Comparison of ENCODE assay signal across 22 cellular contexts in genomic region chr1:246160905-246161304, GRCh38.
A peak's percentile ranks its signal among the peaks of the same experiment; 100 is the strongest.
DNase-seq lines count a peak whose midpoint lies in the region; ATAC-seq and TF ChIP-seq lines count a peak whose summit lies in the region.
"Had no signal": no experiment of that assay in that cellular context is flagged by ENCODE, and none has a peak within 500 bp of the region (broad histone marks: within the 10 kb centered on the region; RNA-seq: fewer than 3 reads in every experiment).

No MANE protein-coding gene starts in this region.

- H3K27ac ChIP-seq in mesenchymal stem cell (ENCODE audit: low read length, poor library complexity, severe bottlenecking) (no peak overlapping the region), prostate gland (no peak overlapping the region), left ventricle myocardium inferior (replicated peaks) (no peak overlapping the region)
- H3K27ac ChIP-seq: heart left ventricle, left lung had no signal

- peak overlapping the region; percentile 47 for H4K91ac ChIP-seq in mesenchymal stem cell (ENCODE audit: low read length)

- H3K18ac ChIP-seq in mesenchymal stem cell (ENCODE audit: low read depth in 1 of 2, low read length in 2 of 2) = no peak overlapping the region

- intact Hi-C loops in prostate gland (cut with DNase I) = no loop called here
- intact Hi-C loops in left ventricle myocardium inferior (cut with micrococcal nuclease) = no loop called here

- no peak overlapping the region for H3K14ac ChIP-seq in mesenchymal stem cell (ENCODE audit: low read length in 2 of 2)

- TF ChIP-seq CTCF in prostate gland (IDR thresholded peaks at IDR 0.05) (no peak), left ventricle myocardium inferior (IDR thresholded peaks at IDR 0.05; ENCODE audit: borderline replicate concordance) (no peak)

- H2AFZ ChIP-seq in mesenchymal stem cell (ENCODE audit: low read depth, low read length) = no peak overlapping the region

- no peak overlapping the region for H3K4me3 ChIP-seq in mesenchymal stem cell (ENCODE audit: insufficient read depth in 1 of 2, low read depth in 1 of 2, low read length in 2 of 2)
- no peak overlapping the region for H3K4me3 ChIP-seq in prostate gland
- H3K4me3 ChIP-seq in left ventricle myocardium inferior = no peak overlapping the region
- H3K4me3 ChIP-seq: HAP-1, heart left ventricle, left lung had no signal

- H3K4me1 ChIP-seq in mesenchymal stem cell (ENCODE audit: control insufficient read depth, insufficient read depth, low read depth, low read length) = peaks cover 1% of the 10 kb centered on the region
- no peaks in the 10 kb centered on the region for H3K4me1 ChIP-seq in prostate gland (replicated peaks)
- peaks cover 14% of the 10 kb centered on the region for H3K4me1 ChIP-seq in left ventricle myocardium inferior
- H3K4me1 ChIP-seq: HAP-1 had no signal

- H2BK15ac ChIP-seq in mesenchymal stem cell (ENCODE audit: low read depth, poor library complexity, severe bottlenecking) = no peak overlapping the region

- no peak for ATAC-seq in HG03095 (IDR thresholded peaks at IDR 0.05; ENCODE audit: unreplicated experiment)
- ATAC-seq: left lung; natural killer cell treated with Interleukin-12 subunit alpha and Interleukin-12 subunit beta and Interleukin-15 and Interleukin-18, amount 100 ng/mL, for 72 hours; stimulated activated memory B cell treated with anti-CD40 and anti-IgM and Interleukin-4, amounts not matched to agents 10 μg/mL and 1 μg/mL and 100 μg/mL, for 72 hours; T-cell had no signal

- H3K4ac ChIP-seq in mesenchymal stem cell (ENCODE audit: low read depth in 1 of 2, low read length in 2 of 2) = no peak overlapping the region

- H4K8ac ChIP-seq in mesenchymal stem cell (ENCODE audit: low read length) = no peak overlapping the region

- DNase-seq in DMS79 treated with DMSO at 0.1 percent for 48 hours (lab: John Stamatoyannopoulos, UW) (peak; percentile 96), NCI-H187 (lab: John Stamatoyannopoulos, UW) (peak; percentile 32 to 74), NCI-H526 (lab: John Stamatoyannopoulos, UW) (peak; percentile 71 to 78), mesenchymal stem cell (no peak), prostate gland (ENCODE audit: low spot score) (no peak), left ventricle myocardium inferior (no peak)
- DNase-seq: activated CD4-positive, alpha-beta T cell treated with anti-CD3 and anti-CD28 coated beads, Interleukin-2, amount 10 ng/mL, durations not matched to agents 24 days and 14 days; activated CD8-positive, alpha-beta memory T cell treated with anti-CD3 and anti-CD28 coated beads, Interleukin-2, amount 50 U/mL, for 4 hours; CD4-positive, alpha-beta memory T cell; effector CD4-positive, alpha-beta T cell; heart left ventricle; Karpas-422; midbrain; NCI-H1048; SIG-M5; stimulated activated CD4-positive, alpha-beta T cell treated with anti-CD3 and anti-CD28 coated beads, Interleukin-1b, Interleukin-23, amount 100 ng/mL, for 48 hours; T-cell had no signal

- 98% methylated on average over 9 of the region's 10 CpGs for WGBS in mesenchymal stem cell
- 59% methylated on average over 10 of the region's 10 CpGs for WGBS in prostate gland

- no peak overlapping the region for H3K9ac ChIP-seq in mesenchymal stem cell (ENCODE audit: low read length)

- H3K27me3 ChIP-seq in mesenchymal stem cell (ENCODE audit: control insufficient read depth in 1 of 2, insufficient read depth in 1 of 2, low read length in 2 of 2) = no peaks in the 10 kb centered on the region
- H3K27me3 ChIP-seq in prostate gland (replicated peaks; ENCODE audit: insufficient read depth) = no peaks in the 10 kb centered on the region
- no peaks in the 10 kb centered on the region for H3K27me3 ChIP-seq in left ventricle myocardium inferior (ENCODE audit: low read depth)
- H3K27me3 ChIP-seq: heart left ventricle, left lung had no signal

- peak overlapping the region in 1 of 2 experiments; percentile 95 for H2BK12ac ChIP-seq in mesenchymal stem cell (ENCODE audit: low read length in 2 of 2)

- H2BK5ac ChIP-seq in mesenchymal stem cell (ENCODE audit: low read depth, low read length, poor library complexity, severe bottlenecking) = no peak overlapping the region

- H3K9me3 ChIP-seq in mesenchymal stem cell (ENCODE audit: control insufficient read depth, low read length) (no peaks in the 10 kb centered on the region), prostate gland (no peaks in the 10 kb centered on the region), left ventricle myocardium inferior (replicated peaks) (no peaks in the 10 kb centered on the region)
- H3K9me3 ChIP-seq: HAP-1, heart left ventricle, left lung had no signal

- H2AK5ac ChIP-seq in mesenchymal stem cell (ENCODE audit: low read length, severe bottlenecking) = no peak overlapping the region

- H3K23ac ChIP-seq in mesenchymal stem cell (ENCODE audit: low read length in 2 of 2) = no peak overlapping the region

- no peaks in the 10 kb centered on the region for H3K79me1 ChIP-seq in mesenchymal stem cell (replicated peaks; ENCODE audit: low read length, poor library complexity, severe bottlenecking)

- no peak overlapping the region for H2BK120ac ChIP-seq in mesenchymal stem cell (ENCODE audit: low read depth, low read length)

- H3K36me3 ChIP-seq in mesenchymal stem cell (ENCODE audit: control insufficient read depth in 1 of 2, insufficient read depth in 2 of 2, low read depth in 1 of 2, low read length in 2 of 2) (no peaks in the 10 kb centered on the region), prostate gland (no peaks in the 10 kb centered on the region), left ventricle myocardium inferior (no peaks in the 10 kb centered on the region)
- H3K36me3 ChIP-seq: HAP-1, heart left ventricle, left lung had no signal

- H3K4me2 ChIP-seq in mesenchymal stem cell (ENCODE audit: low read length, poor library complexity, severe bottlenecking) = no peak overlapping the region

- no peak for TF ChIP-seq POLR2A in prostate gland (IDR thresholded peaks at IDR 0.05)

Comparison
In these comparisons a context has a peak if more than half of its experiments do, and no peak if none do; other contexts are left out.
1. DNase-seq: peak in DMS79 treated with DMSO at 0.1 percent for 48 hours (single experiment), NCI-H187 (2 of 2) and NCI-H526 (2 of 2); none in mesenchymal stem cell (single experiment), prostate gland (single experiment) and left ventricle myocardium inferior (single experiment).